ENCODE assay signal across 1 cellular context in genomic region chr12:49616533-49617219, GRCh38.
TF ChIP-seq lines count a peak whose summit lies in the region.

No MANE protein-coding gene starts in this region.

TF ChIP-seq in HepG2, 621 proteins besides CTCF, POLR2A, EP300 and RAD21:
- TF ChIP-seq FOXP4 (CRISPR knock-in tag; IDR thresholded peaks at IDR 0.05), result peak; percentile 31; the same call in 1 of the 2 replicates
- TF ChIP-seq, protein P1, sequence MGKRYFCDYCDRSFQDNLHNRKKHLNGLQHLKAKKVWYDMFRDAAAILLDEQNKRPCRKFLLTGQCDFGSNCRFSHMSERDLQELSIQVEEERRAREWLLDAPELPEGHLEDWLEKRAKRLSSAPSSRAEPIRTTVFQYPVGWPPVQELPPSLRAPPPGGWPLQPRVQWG (CRISPR knock-in tag; IDR thresholded peaks at IDR 0.05; ENCODE audit: borderline replicate concordance, low read depth), result no peak
